Comparison of ENCODE assay signal across 16 cellular contexts in genomic region chr10:120684211-120684610, GRCh38.
"Had no signal": no experiment of that assay in that cellular context is flagged by ENCODE, and none has a peak within 500 bp of the region (broad histone marks: within the 10 kb centered on the region; RNA-seq: fewer than 3 reads in every experiment).

No MANE protein-coding gene starts in this region.

- H3K9me3 ChIP-seq: right atrium auricular region, thoracic aorta, upper lobe of left lung had no signal

- H3K36me3 ChIP-seq: right atrium auricular region, thoracic aorta, upper lobe of left lung had no signal

- H3K27ac ChIP-seq: coronary artery, right atrium auricular region, thoracic aorta, upper lobe of left lung had no signal

- H3K27me3 ChIP-seq: right atrium auricular region, upper lobe of left lung had no signal

- H3K4me1 Mint-ChIP-seq: activated naive CD4-positive, alpha-beta T cell treated with anti-CD3 and anti-CD28 coated beads, Interleukin-2, amount 10 ng/mL, durations not matched to agents 7 days and 5 days; memory B cell; naive B cell had no signal

- H3K27ac Mint-ChIP-seq: activated CD4-positive, alpha-beta memory T cell treated with anti-CD3 and anti-CD28 coated beads for 36 hours; activated naive CD4-positive, alpha-beta T cell treated with anti-CD3 and anti-CD28 coated beads, Interleukin-2, amount 10 ng/mL, durations not matched to agents 7 days and 5 days; memory B cell; naive B cell; progenitor cell of endocrine pancreas had no signal

- H3K4me3 ChIP-seq: coronary artery, right atrium auricular region, thoracic aorta, upper lobe of left lung had no signal

- H3K36me3 Mint-ChIP-seq: activated CD4-positive, alpha-beta memory T cell treated with anti-CD3 and anti-CD28 coated beads for 36 hours; activated naive CD4-positive, alpha-beta T cell treated with anti-CD3 and anti-CD28 coated beads, Interleukin-2, amount 10 ng/mL, durations not matched to agents 7 days and 5 days; memory B cell; naive B cell had no signal

- H3K4me3 Mint-ChIP-seq: activated CD4-positive, alpha-beta memory T cell treated with anti-CD3 and anti-CD28 coated beads for 36 hours; activated naive CD4-positive, alpha-beta T cell treated with anti-CD3 and anti-CD28 coated beads, Interleukin-2, amount 10 ng/mL, durations not matched to agents 7 days and 5 days; memory B cell; naive B cell had no signal

- H3K9me3 Mint-ChIP-seq: activated CD4-positive, alpha-beta memory T cell treated with anti-CD3 and anti-CD28 coated beads for 36 hours; activated naive CD4-positive, alpha-beta T cell treated with anti-CD3 and anti-CD28 coated beads, Interleukin-2, amount 10 ng/mL, durations not matched to agents 7 days and 5 days; memory B cell; naive B cell had no signal

- H3K27me3 Mint-ChIP-seq: activated CD4-positive, alpha-beta memory T cell treated with anti-CD3 and anti-CD28 coated beads for 36 hours; activated naive CD4-positive, alpha-beta T cell treated with anti-CD3 and anti-CD28 coated beads, Interleukin-2, amount 10 ng/mL, durations not matched to agents 7 days and 5 days; progenitor cell of endocrine pancreas had no signal

- DNase-seq: activated CD4-positive, alpha-beta memory T cell treated with anti-CD3 and anti-CD28 coated beads for 36 hours; activated CD4-positive, alpha-beta T cell treated with anti-CD3 and anti-CD28 coated beads for 48 hours; activated naive CD4-positive, alpha-beta T cell treated with anti-CD3 and anti-CD28 coated beads, Interleukin-2, amount 10 ng/mL, durations not matched to agents 7 days and 5 days; activated T-cell treated with anti-CD3 and anti-CD28 coated beads, Interleukin-2, amount 50 U/mL, for 48 hours; amygdala; cerebellar nuclear complex; naive B cell; stimulated activated CD4-positive, alpha-beta T cell treated with anti-CD3 and anti-CD28 coated beads, Interleukin-4, amount 100 ng/mL, for 24 hours; stimulated activated naive CD4-positive, alpha-beta T cell treated with Interleukin-2 at 50 U/mL for 16 hours; T-helper 1 cell; upper lobe of left lung had no signal

- H3K4me1 ChIP-seq: right atrium auricular region, upper lobe of left lung had no signal
